8 cellular contexts compared by ENCODE assay signal in the genomic region with DNA sequence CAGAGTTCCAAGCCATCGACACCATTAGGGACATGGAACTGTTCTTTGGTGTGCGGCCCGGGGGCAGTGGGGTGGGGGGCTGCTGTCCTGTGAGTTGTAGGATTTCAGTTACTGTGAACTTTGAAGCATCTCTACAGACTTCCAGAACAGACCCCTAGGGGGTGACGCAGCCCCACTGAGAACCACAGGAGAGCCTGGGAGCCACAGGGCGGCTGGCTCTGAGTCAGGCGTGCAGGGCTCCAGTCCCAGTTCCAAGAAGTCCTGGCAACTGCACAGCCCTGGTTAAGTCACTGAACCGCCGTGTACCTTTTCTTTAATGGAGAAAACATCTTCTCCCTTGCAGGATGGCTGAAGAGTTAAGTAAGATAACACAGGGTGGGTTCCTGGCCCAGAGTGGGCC. TPM values are rescaled to one million over a fixed set of nuclear protein-coding genes. Genes with fewer than 3 reads are reported as not detected.
A peak's percentile ranks its signal among the peaks of the same experiment; 100 is the strongest.
DNase-seq lines count a peak whose midpoint lies in the region; ATAC-seq and TF ChIP-seq lines count a peak whose summit lies in the region.

No MANE protein-coding gene starts in this region.

- ATAC-seq in DND-41 (ENCODE audit: insufficient read depth, low read depth) (no peak; the same call in 2 of the 3 replicates), HG02970 (IDR thresholded peaks at IDR 0.05; ENCODE audit: low FRiP score, unreplicated experiment) (no peak), GM21381 (IDR thresholded peaks at IDR 0.05; ENCODE audit: unreplicated experiment) (no peak)
- no peak for ATAC-seq in stimulated activated memory B cell treated with anti-CD40 and anti-IgM and Interleukin-4, amounts not matched to agents 10 μg/mL and 1 μg/mL and 100 μg/mL, for 72 hours

- WGBS in liver: 62% methylated on average over 8 of the region's 8 CpGs

- H3K9ac ChIP-seq in DND-41 (ENCODE audit: low read depth, low read length) (no peak overlapping the region), liver (ENCODE audit: low read depth in 1 of 2, low read length in 2 of 2) (no peak overlapping the region)

- no peaks in the 10 kb centered on the region for H4K20me1 ChIP-seq in DND-41 (ENCODE audit: insufficient read depth, low read length)

- H3K27me3 ChIP-seq in DND-41 (ENCODE audit: insufficient read depth, low read length, poor library complexity): no peaks in the 10 kb centered on the region
- H3K27me3 ChIP-seq in liver (ENCODE audit: control insufficient read depth in 4 of 4, insufficient read depth in 4 of 4, low read length in 3 of 4): no peaks in the 10 kb centered on the region
- H3K27me3 ChIP-seq in vagina: no peaks in the 10 kb centered on the region

- peak; percentile 33 for TF ChIP-seq CTCF in DND-41 (IDR thresholded peaks at IDR 0.05; ENCODE audit: borderline replicate concordance, extremely low read depth, low read length, poor library complexity, severe bottlenecking)
- TF ChIP-seq CTCF in NB4 (IDR thresholded peaks at IDR 0.05; ENCODE audit: low read depth, low read length): peak; percentile 36
- TF ChIP-seq CTCF in liver (IDR thresholded peaks at IDR 0.05; ENCODE audit: low read depth, low read length, missing input control): peak; percentile 29
- peak in 2 of 3 experiments; percentile 41 to 53 for TF ChIP-seq CTCF in vagina (IDR thresholded peaks at IDR 0.05)

- H3K4me2 ChIP-seq in DND-41 (ENCODE audit: insufficient read depth, low read length): no peak overlapping the region

- no peak overlapping the region for H3K4me3 ChIP-seq in DND-41 (ENCODE audit: low read depth in 1 of 2, low read length in 2 of 2)
- H3K4me3 ChIP-seq in NB4 (ENCODE audit: low read depth, low read length): no peak overlapping the region
- H3K4me3 ChIP-seq in liver (ENCODE audit: low read depth in 1 of 3, low read length in 3 of 3): no peak overlapping the region
- no peak overlapping the region for H3K4me3 ChIP-seq in vagina

- H3K36me3 Mint-ChIP-seq in stimulated activated memory B cell treated with anti-CD40 and anti-IgM and Interleukin-4, amounts not matched to agents 10 μg/mL and 1 μg/mL and 100 μg/mL, for 72 hours: no peaks in the 10 kb centered on the region

- TF ChIP-seq RAD21 in liver (IDR thresholded peaks at IDR 0.05): peak; percentile 59 to 66

- no peak overlapping the region for H3K27ac ChIP-seq in DND-41 (ENCODE audit: low read length)
- no peak overlapping the region for H3K27ac ChIP-seq in liver (ENCODE audit: low read depth in 1 of 2, low read length in 2 of 2)
- no peak overlapping the region for H3K27ac ChIP-seq in vagina

- no peaks in the 10 kb centered on the region for H3K27me3 Mint-ChIP-seq in stimulated activated memory B cell treated with anti-CD40 and anti-IgM and Interleukin-4, amounts not matched to agents 10 μg/mL and 1 μg/mL and 100 μg/mL, for 72 hours

- H3K4me3 Mint-ChIP-seq in stimulated activated memory B cell treated with anti-CD40 and anti-IgM and Interleukin-4, amounts not matched to agents 10 μg/mL and 1 μg/mL and 100 μg/mL, for 72 hours: no peak overlapping the region

- no peaks in the 10 kb centered on the region for H3K4me1 ChIP-seq in DND-41 (ENCODE audit: insufficient read depth, low read length)
- H3K4me1 ChIP-seq in liver (ENCODE audit: control insufficient read depth in 4 of 4, insufficient read depth in 4 of 4, low read length in 3 of 4): no peaks in the 10 kb centered on the region
- H3K4me1 ChIP-seq in vagina: peaks cover 16% of the 10 kb centered on the region

- intact Hi-C loops in vagina (cut with DNase I): no loop called here

- no peaks in the 10 kb centered on the region for H3K9me3 Mint-ChIP-seq in stimulated activated memory B cell treated with anti-CD40 and anti-IgM and Interleukin-4, amounts not matched to agents 10 μg/mL and 1 μg/mL and 100 μg/mL, for 72 hours

- TF ChIP-seq POLR2A in NB4 (IDR thresholded peaks at IDR 0.05; ENCODE audit: extremely low read depth, insufficient read length): no peak
- TF ChIP-seq POLR2A in vagina (IDR thresholded peaks at IDR 0.05): no peak

- H3K27ac Mint-ChIP-seq in stimulated activated memory B cell treated with anti-CD40 and anti-IgM and Interleukin-4, amounts not matched to agents 10 μg/mL and 1 μg/mL and 100 μg/mL, for 72 hours: no peak overlapping the region

- peak; percentile 10 for DNase-seq in DND-41
- DNase-seq in NB4 (ENCODE audit: low read depth): peak; percentile 40
- DNase-seq in cerebellar cortex (ENCODE audit: low spot score): peak; percentile 52
- DNase-seq in vagina (ENCODE audit: extremely low spot score in 2 of 2): no peak

- no peak overlapping the region for H2AFZ ChIP-seq in DND-41 (ENCODE audit: low read depth, low read length)

- H3K9me3 ChIP-seq in DND-41 (ENCODE audit: insufficient read depth, low read length, severe bottlenecking): no peaks in the 10 kb centered on the region
- no peaks in the 10 kb centered on the region for H3K9me3 ChIP-seq in liver (ENCODE audit: control insufficient read depth in 4 of 4, low read length in 3 of 4)
- H3K9me3 ChIP-seq in vagina: no peaks in the 10 kb centered on the region

- H3K4me1 Mint-ChIP-seq in stimulated activated memory B cell treated with anti-CD40 and anti-IgM and Interleukin-4, amounts not matched to agents 10 μg/mL and 1 μg/mL and 100 μg/mL, for 72 hours: no peaks in the 10 kb centered on the region

- no peaks in the 10 kb centered on the region for H3K79me2 ChIP-seq in DND-41 (ENCODE audit: insufficient read depth, low read length)

- no peaks in the 10 kb centered on the region for H3K36me3 ChIP-seq in DND-41 (ENCODE audit: insufficient read depth, low read length)
- no peaks in the 10 kb centered on the region for H3K36me3 ChIP-seq in liver (ENCODE audit: control insufficient read depth in 4 of 4, insufficient read depth in 3 of 4, low read depth in 1 of 4, low read length in 3 of 4)
- H3K36me3 ChIP-seq in vagina: no peaks in the 10 kb centered on the region

TF ChIP-seq in liver, 16 proteins besides CTCF, POLR2A, EP300 and RAD21:
- TF ChIP-seq YY1 (IDR thresholded peaks at IDR 0.05) (no peak), EGR1 (IDR thresholded peaks at IDR 0.05; ENCODE audit: low read depth in 2 of 2) (no peak), HNF4G (IDR thresholded peaks at IDR 0.05) (no peak)

RNA-seq across cellular contexts. Expression of a gene that starts 23.5 kb away (rescaled TPM):
- not detected for total RNA-seq in liver
- not detected for polyA plus RNA-seq in liver
- total RNA-seq in vagina: not detected

Comparison
In these comparisons a context has a peak if more than half of its experiments do, and no peak if none do; other contexts are left out.
1. DNase-seq: peak in DND-41 (single experiment), NB4 (single experiment) and cerebellar cortex (single experiment); none in vagina (0 of 2).
2. Peak in every context shown above with its lines, with median percentiles within 50 percentile points of each other: CTCF ChIP-seq.